Comparison of ENCODE assay signal across 1 cellular context in genomic region chr19:45467456-45468158, GRCh38.
TF ChIP-seq lines count a peak whose summit lies in the region.

Gene FOSB (plus strand): TSS chr19:45467996. CDS start chr19:45468587, 591 bp downstream.

TF ChIP-seq in A549, 52 proteins besides CTCF, POLR2A, EP300 and RAD21 (continued from another document):
- TF ChIP-seq HEYL (CRISPR knock-in tag; IDR thresholded peaks at IDR 0.05): no peak
- peak; percentile 75; the same call in 1 of the 2 replicates for TF ChIP-seq GATA3 (IDR thresholded peaks at IDR 0.05; ENCODE audit: borderline replicate concordance)
- TF ChIP-seq BCL3 (IDR thresholded peaks at IDR 0.05): peak; percentile 51; the same call in 1 of the 3 replicates
- TF ChIP-seq CBX2 (IDR thresholded peaks at IDR 0.05; ENCODE audit: borderline replicate concordance, low read depth): no peak
- TF ChIP-seq, protein P1, sequence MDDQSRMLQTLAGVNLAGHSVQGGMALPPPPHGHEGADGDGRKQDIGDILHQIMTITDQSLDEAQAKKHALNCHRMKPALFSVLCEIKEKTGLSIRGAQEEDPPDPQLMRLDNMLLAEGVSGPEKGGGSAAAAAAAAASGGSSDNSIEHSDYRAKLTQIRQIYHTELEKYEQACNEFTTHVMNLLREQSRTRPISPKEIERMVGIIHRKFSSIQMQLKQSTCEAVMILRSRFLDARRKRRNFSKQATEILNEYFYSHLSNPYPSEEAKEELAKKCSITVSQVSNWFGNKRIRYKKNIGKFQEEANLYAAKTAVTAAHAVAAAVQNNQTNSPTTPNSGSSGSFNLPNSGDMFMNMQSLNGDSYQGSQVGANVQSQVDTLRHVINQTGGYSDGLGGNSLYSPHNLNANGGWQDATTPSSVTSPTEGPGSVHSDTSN (IDR thresholded peaks at IDR 0.05): peak; percentile 89
- 0 out of 2 replicates have a peak, but pooled peaks have one; percentile 4 for TF ChIP-seq CHD4 (IDR thresholded peaks at IDR 0.05; ENCODE audit: borderline replicate concordance)
- no peak for TF ChIP-seq RCOR1 (IDR thresholded peaks at IDR 0.05; ENCODE audit: low read depth, low read length)
- no peak for TF ChIP-seq EHMT2 (IDR thresholded peaks at IDR 0.05; ENCODE audit: low read depth)
- no peak for TF ChIP-seq HOXB5 (CRISPR knock-in tag; IDR thresholded peaks at IDR 0.05)
TF ChIP-seq in A549: peak in this region for 17.
